Comparison of ENCODE assay signal across 23 cellular contexts in genomic region chr3:73043414-73043813, GRCh38.
"Had no signal": no experiment of that assay in that cellular context is flagged by ENCODE, and none has a peak within 500 bp of the region (broad histone marks: within the 10 kb centered on the region; RNA-seq: fewer than 3 reads in every experiment).

No MANE protein-coding gene starts in this region.

- H3K27ac Mint-ChIP-seq: activated CD4-positive, alpha-beta T cell treated with anti-CD3 and anti-CD28 coated beads for 36 hours; activated naive CD8-positive, alpha-beta T cell treated with anti-CD3 and anti-CD28 coated beads, Interleukin-2, amount 10 ng/mL, durations not matched to agents 7 days and 5 days; activated T-helper 2 cell treated with anti-CD3 and anti-CD28 coated beads, Interferon-gamma antibody, Interleukin-2, Interleukin-4, amounts not matched to agents 10 μg/mL and 5 μg/mL and 100 μg/mL, durations not matched to agents 14 hours and 24 hours and 36 hours; nephron progenitor cell; type B pancreatic cell had no signal

- H3K36me3 Mint-ChIP-seq: activated naive CD8-positive, alpha-beta T cell treated with anti-CD3 and anti-CD28 coated beads, Interleukin-2, amount 10 ng/mL, durations not matched to agents 7 days and 5 days had no signal

- H3K4me3 ChIP-seq: heart right ventricle, pancreas, stomach, suprapubic skin, vagina had no signal

- H3K27me3 Mint-ChIP-seq: activated CD4-positive, alpha-beta T cell treated with anti-CD3 and anti-CD28 coated beads for 36 hours; activated naive CD8-positive, alpha-beta T cell treated with anti-CD3 and anti-CD28 coated beads, Interleukin-2, amount 10 ng/mL, durations not matched to agents 7 days and 5 days; T-cell; type B pancreatic cell had no signal

- H3K36me3 ChIP-seq: pancreas had no signal

- H3K27me3 ChIP-seq: heart right ventricle, pancreas, stomach, suprapubic skin, vagina had no signal

- H3K27ac ChIP-seq: heart right ventricle, pancreas, stomach, suprapubic skin, vagina, WERI-Rb-1 had no signal

- ATAC-seq: activated CD4-positive, alpha-beta T cell treated with anti-CD3 and anti-CD28 coated beads for 36 hours; heart right ventricle; left cardiac atrium; pancreas; right cardiac atrium; T-cell had no signal

- H3K4me3 Mint-ChIP-seq: activated CD4-positive, alpha-beta T cell treated with anti-CD3 and anti-CD28 coated beads for 36 hours; activated naive CD8-positive, alpha-beta T cell treated with anti-CD3 and anti-CD28 coated beads, Interleukin-2, amount 10 ng/mL, durations not matched to agents 7 days and 5 days; nephron progenitor cell; T-cell; type B pancreatic cell had no signal

- H3K9me3 Mint-ChIP-seq: activated naive CD8-positive, alpha-beta T cell treated with anti-CD3 and anti-CD28 coated beads, Interleukin-2, amount 10 ng/mL, durations not matched to agents 7 days and 5 days; activated T-helper 2 cell treated with anti-CD3 and anti-CD28 coated beads, Interferon-gamma antibody, Interleukin-2, Interleukin-4, amounts not matched to agents 10 μg/mL and 5 μg/mL and 100 μg/mL, durations not matched to agents 14 hours and 24 hours and 36 hours; nephron progenitor cell; T-cell; type B pancreatic cell had no signal

- DNase-seq: activated CD4-positive, alpha-beta T cell treated with anti-CD3 and anti-CD28 coated beads for 36 hours; activated CD4-positive, alpha-beta T cell treated with anti-CD3 and anti-CD28 coated beads, Interleukin-2, amount 50 U/mL, for 4 hours; activated naive CD4-positive, alpha-beta T cell; activated naive CD8-positive, alpha-beta T cell treated with anti-CD3 and anti-CD28 coated beads, Interleukin-2, amount 10 ng/mL, durations not matched to agents 7 days and 5 days; amygdala; cerebellar nuclear complex; cortex of kidney; heart right ventricle; islet precursor cell; left cardiac atrium; nephron progenitor cell; pancreas; right cardiac atrium; stimulated activated CD4-positive, alpha-beta T cell treated with anti-CD3 and anti-CD28 coated beads, Interleukin-1b, Interleukin-23, amount 100 ng/mL, for 48 hours; stomach; T-cell; WERI-Rb-1 had no signal

- H3K9me3 ChIP-seq: heart right ventricle, pancreas, stomach, suprapubic skin, vagina had no signal

- FAIRE-seq: endometrium, pancreas, TTC549 had no signal
